ENCODE assay signal across 23 cellular contexts in genomic region chr1:204915856-204916485, GRCh38. TPM values are rescaled to one million over a fixed set of nuclear protein-coding genes. Genes with fewer than 3 reads are reported as not detected.
DNase-seq lines count a peak whose midpoint lies in the region; ATAC-seq, FAIRE-seq and TF ChIP-seq lines count a peak whose summit lies in the region.
"Had no signal": no experiment of that assay in that cellular context is flagged by ENCODE, and none has a peak within 500 bp of the region (broad histone marks: within the 10 kb centered on the region; RNA-seq: fewer than 3 reads in every experiment).

No MANE protein-coding gene starts in this region.

- no peak overlapping the region for H3K27ac ChIP-seq in small intestine (ENCODE audit: low read depth in 1 of 2, low read length in 1 of 2)
- H3K27ac ChIP-seq: C4-2B had no signal

- no peaks in the 10 kb centered on the region for H3K4me1 ChIP-seq in small intestine (ENCODE audit: control insufficient read depth in 2 of 2, insufficient read depth in 1 of 2, low read depth in 1 of 2, low read length in 1 of 2)

- in situ Hi-C loops in KBM-7 (cut with MboI; ENCODE audit: low pct_unique_long_range_greater_than_20kb, low sequenced_read_pairs): no loop called here

- no peak overlapping the region for H3K4me3 ChIP-seq in fibroblast of mammary gland (ENCODE audit: control insufficient read depth, low read depth, low read length)
- H3K4me3 ChIP-seq in small intestine (ENCODE audit: low read depth in 1 of 2, low read length in 2 of 2): no peak overlapping the region

- no peak for TF ChIP-seq CTCF in fibroblast of mammary gland (conservative IDR thresholded peaks at IDR 0.05; ENCODE audit: control insufficient read depth, insufficient read depth, low read depth, low read length)

- DNase-seq in DMS153 (lab: John Stamatoyannopoulos, UW): peak; percentile 35
- no peak for DNase-seq in DMS153 treated with DMSO at 0.1 percent for 48 hours (lab: John Stamatoyannopoulos, UW; ENCODE audit: unreplicated experiment)
- DNase-seq in NCI-H2196 (lab: John Stamatoyannopoulos, UW; ENCODE audit: unreplicated experiment): peak; percentile 46
- peak; percentile 2 for DNase-seq in fibroblast of mammary gland (ENCODE audit: low read depth)
- DNase-seq in small intestine: peak; percentile 10
- DNase-seq in amygdala (lab: John Stamatoyannopoulos, UW): no peak
- DNase-seq in KBM-7: no peak
- DNase-seq: 8988T; activated CD4-positive, alpha-beta T cell treated with anti-CD3 and anti-CD28 coated beads, Interleukin-2, amount 50 U/mL, for 4 hours; activated naive CD8-positive, alpha-beta T cell treated with anti-CD3 and anti-CD28 coated beads, Interleukin-2, amount 10 ng/mL, durations not matched to agents 7 days and 5 days; activated T-cell treated with anti-CD3 and anti-CD28 coated beads, Interleukin-2, amount 50 U/mL, for 24 hours; caudate nucleus; DMS79 treated with DMSO at 0.1 percent for 48 hours; effector CD4-positive, alpha-beta T cell; mesendoderm; NCI-H1048; NCI-H345; stimulated activated CD4-positive, alpha-beta T cell treated with anti-CD3 and anti-CD28 coated beads, Interleukin-2, amount 100 ng/mL, for 24 hours; substantia nigra had no signal

- no peak for ATAC-seq in HG03378 (IDR thresholded peaks at IDR 0.05; ENCODE audit: unreplicated experiment)

- no peaks in the 10 kb centered on the region for H3K36me3 ChIP-seq in small intestine (ENCODE audit: control insufficient read depth in 2 of 2, insufficient read depth in 2 of 2, low read length in 2 of 2)

- 22 to 54% (median 40%) methylated on average over 5 of the region's 5 CpGs for WGBS in small intestine, 3 donors

- no peaks in the 10 kb centered on the region for H3K9me3 ChIP-seq in small intestine (ENCODE audit: control insufficient read depth, low read depth)

- no peak for FAIRE-seq in small intestine (lab: Jason Lieb, UNC)
- FAIRE-seq: frontal cortex, H1 had no signal

- no peaks in the 10 kb centered on the region for H3K27me3 ChIP-seq in small intestine (ENCODE audit: control insufficient read depth in 2 of 2, insufficient read depth in 2 of 2, low read length in 2 of 2)

RNA-seq across cellular contexts. Expression of gene NFASC, which starts 45.3 kb away (rescaled TPM):
- polyA plus RNA-seq in small intestine: 1 to 10 TPM in 2 of 3 donors, under 1 TPM in 1; 0.22 to 5.8 (median 1.4) TPM

Comparison
In these comparisons a context has a peak if more than half of its experiments do, and no peak if none do; other contexts are left out.
1. DNase-seq: peak in DMS153 (single experiment), NCI-H2196 (single experiment), fibroblast of mammary gland (single experiment) and small intestine (single experiment); none in DMS153 treated with DMSO at 0.1 percent for 48 hours (single experiment), amygdala (0 of 56) and KBM-7 (single experiment).